1 cellular context compared by ENCODE assay signal in genomic region chr4:12499693-12500092, GRCh38.
A peak's percentile ranks its signal among the peaks of the same experiment; 100 is the strongest.
TF ChIP-seq lines count a peak whose summit lies in the region.

No MANE protein-coding gene starts in this region.

TF ChIP-seq in HepG2, 621 proteins besides CTCF, POLR2A, EP300 and RAD21 (continued from another document and continues in another):
- TF ChIP-seq HNRNPUL1 (IDR thresholded peaks at IDR 0.05; ENCODE audit: low read depth, low read length) (no peak), ZBTB20 (CRISPR knock-in tag; IDR thresholded peaks at IDR 0.05; ENCODE audit: borderline replicate concordance, low read depth) (0 out of 2 replicates have a peak, but pooled peaks have one; percentile 80), ZNF337 (CRISPR knock-in tag; IDR thresholded peaks at IDR 0.05; ENCODE audit: borderline replicate concordance, low read depth) (no peak), ARID3A (IDR thresholded peaks at IDR 0.05; ENCODE audit: low read depth, low read length) (peak; percentile 64), NONO (IDR thresholded peaks at IDR 0.05) (no peak), NONO (CRISPR knock-in tag; conservative IDR thresholded peaks at IDR 0.05) (peak; percentile 58; the same call in 1 of the 2 replicates), ZNF772 (CRISPR knock-in tag; IDR thresholded peaks at IDR 0.05) (peak; percentile 38; the same call in 1 of the 2 replicates), DPF2 (CRISPR knock-in tag; IDR thresholded peaks at IDR 0.05; ENCODE audit: borderline replicate concordance, low read depth) (no peak; the same call in 1 of the 2 replicates), FOXA1 (IDR thresholded peaks at IDR 0.05) (peak; percentile 44; the same call in 1 of the 2 replicates), FOXA1 (CRISPR knock-in tag; IDR thresholded peaks at IDR 0.05) (peak; percentile 79), ZIK1 (CRISPR knock-in tag; IDR thresholded peaks at IDR 0.05; ENCODE audit: borderline replicate concordance, low read depth) (no peak), ZHX1 (CRISPR knock-in tag; IDR thresholded peaks at IDR 0.05; ENCODE audit: low read depth) (no peak), BRD4 (CRISPR knock-in tag; IDR thresholded peaks at IDR 0.05) (no peak), GFI1 (CRISPR knock-in tag; IDR thresholded peaks at IDR 0.05; ENCODE audit: borderline replicate concordance) (peak; percentile 67; the same call in 1 of the 2 replicates), PAF1 (CRISPR knock-in tag; IDR thresholded peaks at IDR 0.05) (no peak), NFAT5 (CRISPR knock-in tag; IDR thresholded peaks at IDR 0.05) (no peak), ZBTB42 (CRISPR knock-in tag; IDR thresholded peaks at IDR 0.05) (no peak), MAFK (conservative IDR thresholded peaks at IDR 0.05 in 1 of 2, IDR thresholded peaks at IDR 0.05 in 1 of 2; ENCODE audit: low read length in 2 of 2) (0 out of 4 replicates have a peak, but pooled peaks of 1 of the 2 experiments have one; percentile 22), ZNF24 (IDR thresholded peaks at IDR 0.05) (0 out of 2 replicates have a peak, but pooled peaks have one; percentile 27), FOXJ3 (CRISPR knock-in tag; IDR thresholded peaks at IDR 0.05; ENCODE audit: borderline replicate concordance) (peak; percentile 97; the same call in 1 of the 2 replicates), SP140L (CRISPR knock-in tag; IDR thresholded peaks at IDR 0.05; ENCODE audit: borderline replicate concordance) (no peak), NR0B2 (CRISPR knock-in tag; IDR thresholded peaks at IDR 0.05) (no peak), FOXK1 (CRISPR knock-in tag; IDR thresholded peaks at IDR 0.05; ENCODE audit: borderline replicate concordance, low read depth) (peak; percentile 89; the same call in 1 of the 2 replicates), ARNT (IDR thresholded peaks at IDR 0.05) (no peak), ASH2L (IDR thresholded peaks at IDR 0.05; ENCODE audit: insufficient read length, low read depth, low read length) (peak; percentile 50), GATA4 (IDR thresholded peaks at IDR 0.05; ENCODE audit: borderline replicate concordance, low read depth) (peak; percentile 93), ZNF430 (CRISPR knock-in tag; IDR thresholded peaks at IDR 0.05) (no peak), HMG20B (CRISPR knock-in tag; conservative IDR thresholded peaks at IDR 0.05) (0 out of 2 replicates have a peak, but pooled peaks have one; percentile 54), ZMYM4 (CRISPR knock-in tag; IDR thresholded peaks at IDR 0.05) (peak; percentile 89), ZNF839 (CRISPR knock-in tag; IDR thresholded peaks at IDR 0.05; ENCODE audit: borderline replicate concordance) (no peak), ZMYM3 (CRISPR knock-in tag; IDR thresholded peaks at IDR 0.05) (peak; percentile 53; the same call in 1 of the 2 replicates), POGK (CRISPR knock-in tag; conservative IDR thresholded peaks at IDR 0.05) (no peak), ZNF280D (CRISPR knock-in tag; IDR thresholded peaks at IDR 0.05) (peak; percentile 84; the same call in 1 of the 2 replicates), ZNF3 (CRISPR knock-in tag; IDR thresholded peaks at IDR 0.05) (no peak), SIX4 (CRISPR knock-in tag; IDR thresholded peaks at IDR 0.05) (peak; percentile 76), YEATS4 (CRISPR knock-in tag; IDR thresholded peaks at IDR 0.05; ENCODE audit: borderline replicate concordance) (no peak), TGIF2 (CRISPR knock-in tag; IDR thresholded peaks at IDR 0.05) (no peak), NFATC3 (CRISPR knock-in tag; IDR thresholded peaks at IDR 0.05) (no peak), TEAD3 (CRISPR knock-in tag; optimal IDR thresholded peaks at IDR 0.05; ENCODE audit: borderline replicate concordance) (peak; percentile 79), DMAP1 (CRISPR knock-in tag; IDR thresholded peaks at IDR 0.05) (peak; percentile 31; the same call in 1 of the 2 replicates), MATR3 (CRISPR knock-in tag; IDR thresholded peaks at IDR 0.05) (no peak), ZSCAN30 (CRISPR knock-in tag; IDR thresholded peaks at IDR 0.05) (no peak), ZBTB37 (CRISPR knock-in tag; IDR thresholded peaks at IDR 0.05) (no peak)
